Comparison of ENCODE assay signal across 27 cellular contexts in genomic region chr2:5286370-5286769, GRCh38.
"Had no signal": no experiment of that assay in that cellular context is flagged by ENCODE, and none has a peak within 500 bp of the region (broad histone marks: within the 10 kb centered on the region; RNA-seq: fewer than 3 reads in every experiment).

No MANE protein-coding gene starts in this region.

- H3K4me1 ChIP-seq: SJCRH30 had no signal

- H3K36me3 ChIP-seq: SJCRH30 had no signal

- H2AFZ ChIP-seq: PC-9 had no signal

- H3K4me3 ChIP-seq: PC-9, SJCRH30, SK-N-MC had no signal

- H3K27me3 ChIP-seq: SJCRH30 had no signal

- H3K9ac ChIP-seq: KMS-11 had no signal

- H3K9me3 ChIP-seq: SJCRH30 had no signal

- ATAC-seq: Panc1, Right ventricle myocardium inferior, SK-N-SH treated with all-trans-retinoic acid at 6 μM for 48 hours had no signal

- H3K4me2 ChIP-seq: KMS-11, PC-9 had no signal

- FAIRE-seq: RCC 7860 had no signal

- DNase-seq: Karpas-422, MM.1S, MV-4-11, NCI-H1092, NCI-H1105, NCI-H1417 treated with DMSO at 0.1 percent for 48 hours, NCI-H1436 treated with DMSO at 0.1 percent for 48 hours, NCI-H1694 treated with DMSO at 0.1 percent for 48 hours, NCI-H187 treated with DMSO at 0.1 percent for 48 hours, NCI-H2029, NCI-H2081, NCI-H2171 treated with DMSO at 0.1 percent for 48 hours, NCI-H226, NCI-H446 treated with DMSO at 0.1 percent for 48 hours, NCI-H510A, NCI-H526, NCI-H748 treated with DMSO at 0.1 percent for 48 hours, PC-9, SIG-M5, SJCRH30 had no signal

- H3K27ac ChIP-seq: KMS-11, PC-9, RWPE1, SJCRH30, SK-N-MC had no signal
